8 cellular contexts compared by ENCODE assay signal in genomic region chr20:37901667-37902503, GRCh38. TPM values are rescaled to one million over a fixed set of nuclear protein-coding genes. Genes with fewer than 3 reads are reported as not detected.
DNase-seq lines count a peak whose midpoint lies in the region; ATAC-seq, FAIRE-seq and TF ChIP-seq lines count a peak whose summit lies in the region.

No MANE protein-coding gene starts in this region.

- ATAC-seq in GM12878 (peak; percentile 94), GM18505 (IDR thresholded peaks at IDR 0.05; ENCODE audit: unreplicated experiment) (no peak)
- peak; percentile 67 for ATAC-seq in stimulated activated naive B cell treated with anti-CD40 and anti-IgM and Interleukin-4, amounts not matched to agents 10 μg/mL and 1 μg/mL and 100 μg/mL, for 72 hours (replicated peaks)

- POLR2A ChIA-PET in GM12878 (lab: Charles Lee), result no interaction called here

- no peaks in the 10 kb centered on the region for H4K20me1 ChIP-seq in GM12878 (ENCODE audit: control insufficient read depth, insufficient read depth)

- 10% methylated on average over 31 of the region's 38 CpGs for whole genome bisulfite sequencing in GM12878 (ENCODE audit: insufficient coverage, insufficient replicate concordance, low lambda C conversion rate, missing lambda C conversion rate)

- in situ Hi-C loops in GM13976 (cut with MboI; ENCODE audit: low sequenced_read_pairs, unreplicated experiment), result loop anchor here (25.0 kb wide), 1 partner anchor 310 kb away; no protein-coding TSS in a partner anchor
- in situ Hi-C loops in GM12878 (cut with MboI), result no loop called here

- H3K36me3 Mint-ChIP-seq in stimulated activated naive B cell treated with anti-CD40 and anti-IgM and Interleukin-4, amounts not matched to agents 10 μg/mL and 1 μg/mL and 100 μg/mL, for 72 hours, result peaks cover 3 to 4% of the 10 kb centered on the region in 2 donors

- TF ChIP-seq RAD21 in GM12878 (IDR thresholded peaks at IDR 0.05; ENCODE audit: insufficient read depth, low read depth, low read length), result peak; percentile 76

- H3K36me3 ChIP-seq in GM12878 (ENCODE audit: control insufficient read depth in 2 of 2, insufficient read depth in 2 of 2, low read length in 1 of 2), result no peaks in the 10 kb centered on the region

- H3K27ac ChIP-seq in GM12878 (ENCODE audit: control insufficient read depth, insufficient read depth), result no peak overlapping the region

- no peak overlapping the region for H3K9ac ChIP-seq in GM12878 (ENCODE audit: control insufficient read depth, insufficient read depth, low read length)

- H3K4me1 ChIP-seq in GM12878 (ENCODE audit: control insufficient read depth, insufficient read depth, low read length), result no peaks in the 10 kb centered on the region; the same call in 1 of the 2 replicates

- H3K4me1 Mint-ChIP-seq in stimulated activated naive B cell treated with anti-CD40 and anti-IgM and Interleukin-4, amounts not matched to agents 10 μg/mL and 1 μg/mL and 100 μg/mL, for 72 hours, result peaks cover 12 to 20% of the 10 kb centered on the region in 2 donors

- peak; percentile 61 for DNase-seq in AG20443 (ENCODE audit: low spot score)
- DNase-seq in GM13976 (ENCODE audit: low spot score), result peak; percentile 87
- DNase-seq in NCI-H226, result peak; percentile 21
- DNase-seq in GM12878 (ENCODE audit: low read depth, low spot score), result no peak
- DNase-seq in iPS-NIHi7 (ENCODE audit: extremely low spot score), result peak; percentile 83
- no peak for DNase-seq in stimulated activated naive B cell treated with anti-CD40 and anti-IgM and Interleukin-4, amounts not matched to agents 10 μg/mL and 1 μg/mL and 100 μg/mL, for 72 hours
- DNase-seq in stimulated activated CD4-positive, alpha-beta T cell treated with anti-CD3 and anti-CD28 coated beads, Interleukin-4, amount 100 ng/mL, for 1 hour, result no peak

- peak overlapping the region; percentile 42 to 63 for H3K4me3 Mint-ChIP-seq in stimulated activated naive B cell treated with anti-CD40 and anti-IgM and Interleukin-4, amounts not matched to agents 10 μg/mL and 1 μg/mL and 100 μg/mL, for 72 hours

- no peak for TF ChIP-seq POLR2A in GM12878 (IDR thresholded peaks at IDR 0.05; ENCODE audit: low read depth, low read length)
- TF ChIP-seq POLR2A in GM18505 (IDR thresholded peaks at IDR 0.05; ENCODE audit: borderline replicate concordance, extremely low read depth, insufficient read depth, insufficient read length), result no peak

- no peaks in the 10 kb centered on the region for H3K9me3 Mint-ChIP-seq in stimulated activated naive B cell treated with anti-CD40 and anti-IgM and Interleukin-4, amounts not matched to agents 10 μg/mL and 1 μg/mL and 100 μg/mL, for 72 hours

- intact Hi-C loops in GM12878 (cut with micrococcal nuclease; ENCODE audit: unreplicated experiment), result loop anchor here (1.0 to 10.0 kb wide), 5 partner anchors 21 to 320 kb away; no protein-coding TSS in a partner anchor

- peak; percentile 73 for TF ChIP-seq CTCF in GM13976 (IDR thresholded peaks at IDR 0.05; ENCODE audit: borderline replicate concordance, control extremely low read depth, extremely low read depth, insufficient read depth, missing control alignments)
- peak; percentile 69 to 75 (median 72) for TF ChIP-seq CTCF in GM12878 (IDR thresholded peaks at IDR 0.05 in 2 of 3, conservative IDR thresholded peaks at IDR 0.05 in 1 of 3; ENCODE audit: control insufficient read depth in 2 of 3, extremely low read depth in 1 of 3, insufficient read depth in 1 of 3, low read depth in 3 of 3, low read length in 3 of 3)

- H3K27me3 ChIP-seq in GM12878 (replicated peaks in 1 of 2; ENCODE audit: control insufficient read depth in 2 of 2, insufficient read depth in 2 of 2, low read length in 1 of 2), result peaks cover 1 to 4% of the 10 kb centered on the region in 2 experiments; a peak in 1 of 4 replicates

- H2AFZ ChIP-seq in GM12878 (ENCODE audit: control insufficient read depth, low read depth, low read length), result no peak overlapping the region

- BruUV-seq in GM12878 (replicated peaks; lab: Mats Ljungman, UMichigan), result no TSS peak

- TF ChIP-seq EP300 in GM12878 (IDR thresholded peaks at IDR 0.05; ENCODE audit: borderline replicate concordance in 1 of 2, control insufficient read depth in 1 of 2, low read depth in 2 of 2, low read length in 2 of 2), result no peak

- H3K27ac Mint-ChIP-seq in stimulated activated naive B cell treated with anti-CD40 and anti-IgM and Interleukin-4, amounts not matched to agents 10 μg/mL and 1 μg/mL and 100 μg/mL, for 72 hours, result no peak overlapping the region

- CTCF ChIA-PET in GM12878 (lab: Yijun Ruan, JAX), result interaction anchor here (0.8 to 2.2 kb wide), 9 partner anchors 13 to 319 kb away, joined by 3 to 13 read pairs (median 3); no protein-coding TSS in a partner anchor

- peak; percentile 85 for FAIRE-seq in GM12878 (lab: Jason Lieb, UNC)

- H3K4me3 ChIP-seq in GM12878, result peak overlapping the region; percentile 61; the same call in 1 of the 2 replicates

- H3K79me2 ChIP-seq in GM12878 (ENCODE audit: control insufficient read depth, insufficient read depth, low read length), result no peaks in the 10 kb centered on the region

- peak overlapping the region; percentile 87 for H3K4me2 ChIP-seq in GM12878 (ENCODE audit: control insufficient read depth, insufficient read depth)

- H3K9me3 ChIP-seq in GM12878 (replicated peaks; ENCODE audit: control insufficient read depth, insufficient read depth, low read length), result no peaks in the 10 kb centered on the region

- H3K27me3 Mint-ChIP-seq in stimulated activated naive B cell treated with anti-CD40 and anti-IgM and Interleukin-4, amounts not matched to agents 10 μg/mL and 1 μg/mL and 100 μg/mL, for 72 hours, result peaks cover 57 to 70% of the 10 kb centered on the region in 2 donors

- SMC1A ChIA-PET in GM12878 (lab: Charles Lee; ENCODE audit: uncharacterized antibody, unreplicated experiment), result interaction anchor here (1.1 to 1.6 kb wide), 5 partner anchors 11 to 159 kb away, joined by 3 to 15 read pairs (median 3); no protein-coding TSS in a partner anchor

- RAD21 ChIA-PET in GM12878 (lab: Charles Lee; ENCODE audit: unreplicated experiment), result interaction anchor here (0.6 to 1.5 kb wide), 6 partner anchors 9 to 858 kb away, joined by 3 to 10 read pairs (median 4); no protein-coding TSS in a partner anchor

TF ChIP-seq in GM12878, 131 proteins besides CTCF, POLR2A, EP300 and RAD21 (continues in another document):
- TF ChIP-seq SMARCA5 (IDR thresholded peaks at IDR 0.05), result peak; percentile 73
- TF ChIP-seq POLR2AphosphoS2 (IDR thresholded peaks at IDR 0.05; ENCODE audit: low read depth, low read length), result no peak
- no peak for TF ChIP-seq E2F4 (IDR thresholded peaks at IDR 0.05; ENCODE audit: low read depth, low read length)

RNA-seq across cellular contexts. Expression of gene VSTM2L, which starts 1.0 kb away (rescaled TPM):
- not detected in 2 replicates for total RNA-seq in GM12878 (2013; cell fraction: nucleolus; rRNA removed)
- total RNA-seq in GM12878 (2014; rRNA removed) (0.65 and 1.3 TPM in 2 replicates), GM12878 (2014; rRNA removed; fragmentation: Illumina TruSeq; extraction: Trizol) (0.22 and 0.23 TPM in 2 replicates), GM12878 (2021) (1.3 and 1.5 TPM in 2 replicates)
- not detected for polyA plus RNA-seq in GM12878 (2011; ENCODE audit: low read depth)
- polyA plus RNA-seq in GM12878 (2011; rRNA removed) (not detected in 2 replicates), GM12878 (2014; fragmentation: Illumina TruSeq; extraction: Trizol) (0.35 TPM in 1 of 2 replicates, not detected in the other), GM12878 (2014; fragmentation: Nextera tagmentation; extraction: Ambion mirVana) (under 1 TPM in 1 of 2 experiments, not detected in 1; 0.05 TPM), GM12878 (2014; rRNA removed) (0.67 and 0.90 TPM in 2 replicates), GM12878 (2016; fragmentation: Nextera tagmentation; extraction: Ambion mirVana) (under 1 TPM; 0.36 to 1.00 TPM)
- polyA plus RNA-seq in GM12878 (2011; cell fraction: cytosol; rRNA removed), result not detected in 2 replicates
- not detected in 2 replicates for polyA plus RNA-seq in GM12878 (2011; cell fraction: nucleus; rRNA removed)
- polyA plus RNA-seq in GM12878 (2012), result 0.08 and 0.15 TPM in 2 replicates
- not detected in 2 replicates for polyA minus RNA-seq in GM12878 (2011; rRNA and poly(A)+ RNA removed)
- polyA minus RNA-seq in GM12878 (2011; cell fraction: cytosol; rRNA and poly(A)+ RNA removed), result not detected in 2 replicates
- polyA minus RNA-seq in GM12878 (2011; cell fraction: nucleus; rRNA and poly(A)+ RNA removed), result not detected in 2 replicates

Comparison
In these comparisons a context has a peak if more than half of its experiments do, and no peak if none do; other contexts are left out.
1. DNase-seq: peak in AG20443 (single experiment), GM13976 (single experiment), NCI-H226 (single experiment) and iPS-NIHi7 (single experiment); none in GM12878 (single experiment), stimulated activated naive B cell treated with anti-CD40 and anti-IgM and Interleukin-4, amounts not matched to agents 10 μg/mL and 1 μg/mL and 100 μg/mL, for 72 hours (single experiment) and stimulated activated CD4-positive, alpha-beta T cell treated with anti-CD3 and anti-CD28 coated beads, Interleukin-4, amount 100 ng/mL, for 1 hour (single experiment).